ENCODE assay signal across 25 cellular contexts in genomic region chr14:61282746-61283145, GRCh38. TPM values are rescaled to one million over a fixed set of nuclear protein-coding genes. Genes with fewer than 3 reads are reported as not detected.
DNase-seq lines count a peak whose midpoint lies in the region; FAIRE-seq and TF ChIP-seq lines count a peak whose summit lies in the region.
"Had no signal": no experiment of that assay in that cellular context is flagged by ENCODE, and none has a peak within 500 bp of the region (broad histone marks: within the 10 kb centered on the region; RNA-seq: fewer than 3 reads in every experiment).

No MANE protein-coding gene starts in this region.

- no peak for DNase-seq in CD8-positive, alpha-beta memory T cell
- peak; percentile 6 for DNase-seq in HT1080 (ENCODE audit: low read depth)
- peak; percentile 20 for DNase-seq in bronchial epithelial cell (ENCODE audit: low read depth)
- no peak for DNase-seq in NCI-H1417 (lab: John Stamatoyannopoulos, UW)
- no peak for DNase-seq in DMS53 (lab: John Stamatoyannopoulos, UW)
- no peak for DNase-seq in NCI-H2081 (lab: John Stamatoyannopoulos, UW)
- DNase-seq: Caco-2; CD4-positive, CD25-positive, alpha-beta regulatory T cell; DMS 273 treated with DMSO at 0.1 percent for 48 hours; DMS79 treated with DMSO at 0.1 percent for 48 hours; GF-D8; KG1; MM.1S; NCI-H1694; NCI-H2029 treated with DMSO at 0.1 percent for 48 hours; NCI-H2227 treated with DMSO at 0.1 percent for 48 hours; NCI-H526 treated with DMSO at 0.1 percent for 48 hours; Peyer's patch; SIG-M5 had no signal

- H3K9ac ChIP-seq in parathyroid adenoma: no peak overlapping the region
- H3K9ac ChIP-seq: BLaER1 had no signal

- H3K36me3 ChIP-seq in CD8-positive, alpha-beta memory T cell (ENCODE audit: insufficient read depth, low read length): no peaks in the 10 kb centered on the region
- no peaks in the 10 kb centered on the region for H3K36me3 ChIP-seq in bronchial epithelial cell (ENCODE audit: control insufficient read depth, insufficient read depth, low read length)
- no peaks in the 10 kb centered on the region for H3K36me3 ChIP-seq in parathyroid adenoma (ENCODE audit: control insufficient read depth, insufficient read depth, low read length)
- H3K36me3 ChIP-seq: BLaER1, Peyer's patch had no signal

- no peaks in the 10 kb centered on the region for H3K27me3 ChIP-seq in CD8-positive, alpha-beta memory T cell (ENCODE audit: insufficient read depth, low read length, poor library complexity, severe bottlenecking)
- H3K27me3 ChIP-seq in bronchial epithelial cell (ENCODE audit: control insufficient read depth, insufficient read depth, low read length) (no peaks in the 10 kb centered on the region), parathyroid adenoma (ENCODE audit: control insufficient read depth, insufficient read depth, low read length) (no peaks in the 10 kb centered on the region)
- H3K27me3 ChIP-seq: BLaER1, Peyer's patch had no signal

- FAIRE-seq in bronchial epithelial cell (lab: Jason Lieb, UNC): no peak
- FAIRE-seq: GM12891 had no signal

- H3K27me3 Mint-ChIP-seq in CD8-positive, alpha-beta memory T cell: peaks cover 0 to 2% of the 10 kb centered on the region in 2 donors

- H3K9me3 Mint-ChIP-seq in CD8-positive, alpha-beta memory T cell: no peaks in the 10 kb centered on the region

- TF ChIP-seq CTCF in bronchial epithelial cell (IDR thresholded peaks at IDR 0.05; ENCODE audit: insufficient read depth, low read length, severe bottlenecking): no peak
- TF ChIP-seq CTCF in parathyroid adenoma (IDR thresholded peaks at IDR 0.05): no peak

- no peaks in the 10 kb centered on the region for H3K9me3 ChIP-seq in CD8-positive, alpha-beta memory T cell (ENCODE audit: low read length)
- H3K9me3 ChIP-seq in parathyroid adenoma (ENCODE audit: control insufficient read depth, low read length): no peaks in the 10 kb centered on the region
- H3K9me3 ChIP-seq: Caco-2, Peyer's patch had no signal

- peaks cover 6% of the 10 kb centered on the region for H3K79me2 ChIP-seq in parathyroid adenoma

- CTCF ChIA-PET in CD8-positive, alpha-beta memory T cell (lab: Charles Lee): interaction anchor here (0.6 to 9.2 kb wide), 4 partner anchors 9 to 466 kb away, joined by 3 to 89 read pairs (median 15); no protein-coding TSS in a partner anchor

- no peak overlapping the region for H3K4me3 ChIP-seq in CD8-positive, alpha-beta memory T cell (ENCODE audit: low read length)
- H3K4me3 ChIP-seq in bronchial epithelial cell (ENCODE audit: low read depth, low read length) (no peak overlapping the region), parathyroid adenoma (ENCODE audit: low read depth, low read length) (no peak overlapping the region)
- H3K4me3 ChIP-seq: BLaER1, SK-N-MC had no signal

- no peak overlapping the region for H3K4me2 ChIP-seq in parathyroid adenoma (ENCODE audit: low read length)
- H3K4me2 ChIP-seq: BLaER1 had no signal

- H3K4me1 Mint-ChIP-seq in CD8-positive, alpha-beta memory T cell: peaks cover 29 to 55% (median 35%) of the 10 kb centered on the region in 3 donors

- H3K4me3 Mint-ChIP-seq in CD8-positive, alpha-beta memory T cell: peak overlapping the region in 4 of 7 donors; percentile 6 to 65 (median 20)

- H3K36me3 Mint-ChIP-seq in CD8-positive, alpha-beta memory T cell: peaks cover 0 to 8% (median 0%) of the 10 kb centered on the region in 3 donors
- H3K36me3 Mint-ChIP-seq: CD4-positive, CD25-positive, alpha-beta regulatory T cell had no signal

- no peak overlapping the region for H3K27ac ChIP-seq in CD8-positive, alpha-beta memory T cell (ENCODE audit: low read depth, low read length)
- peak overlapping the region; percentile 98 for H3K27ac ChIP-seq in parathyroid adenoma
- H3K27ac ChIP-seq: BLaER1, SK-N-MC had no signal

- peak overlapping the region in 2 of 8 donors; percentile 5 to 35 for H3K27ac Mint-ChIP-seq in CD8-positive, alpha-beta memory T cell

- H3K4me1 ChIP-seq in CD8-positive, alpha-beta memory T cell (ENCODE audit: insufficient read depth, low read length): peaks cover 17% of the 10 kb centered on the region
- peaks cover 7% of the 10 kb centered on the region for H3K4me1 ChIP-seq in parathyroid adenoma
- H3K4me1 ChIP-seq: BLaER1 had no signal

- no peak overlapping the region for H2AFZ ChIP-seq in parathyroid adenoma

- POLR2A ChIA-PET in CD8-positive, alpha-beta memory T cell (lab: Charles Lee): no interaction called here

RNA-seq across cellular contexts. Expression of gene TMEM30B, which starts 1.6 kb away (rescaled TPM):
- total RNA-seq in CD8-positive, alpha-beta memory T cell: 1 to 10 TPM; 1.7 to 1.9 TPM
- polyA plus RNA-seq in CD8-positive, alpha-beta memory T cell: 6.5 TPM
- total RNA-seq in HT1080 (2014; rRNA removed; shearing (Covaris generic)): not detected in 2 replicates
- not detected in 2 replicates for polyA plus RNA-seq in HT1080 (2015; cell fraction: cytosol; rRNA removed)
- polyA plus RNA-seq in HT1080 (2015; cell fraction: nucleus; rRNA removed): not detected in 2 replicates
- 10.5 and 15.7 TPM in 2 replicates for total RNA-seq in bronchial epithelial cell
- total RNA-seq: H4, NCI-H460 had no signal

RNA-seq across cellular contexts. Expression of gene PRKCH, which starts 38.6 kb away (rescaled TPM):
- 100 to 1,000 TPM; 165 to 166 TPM for total RNA-seq in CD8-positive, alpha-beta memory T cell
- 369 TPM for polyA plus RNA-seq in CD8-positive, alpha-beta memory T cell
- 5.2 and 7.4 TPM in 2 replicates for total RNA-seq in HT1080 (2014; rRNA removed; shearing (Covaris generic))
- polyA plus RNA-seq in HT1080 (2015; cell fraction: cytosol; rRNA removed): 3.0 and 4.3 TPM in 2 replicates
- polyA plus RNA-seq in HT1080 (2015; cell fraction: nucleus; rRNA removed): 3.7 and 5.8 TPM in 2 replicates
- total RNA-seq in bronchial epithelial cell: 24.5 and 52.6 TPM in 2 replicates

Comparison
In these comparisons a context has a peak if more than half of its experiments do, and no peak if none do; other contexts are left out.
1. DNase-seq: peak in HT1080 (single experiment) and bronchial epithelial cell (single experiment); none in CD8-positive, alpha-beta memory T cell (0 of 5), NCI-H1417 (0 of 3), DMS53 (single experiment) and NCI-H2081 (0 of 2).